Comparison of ENCODE assay signal across 19 cellular contexts in genomic region chr13:114093118-114093517, GRCh38.
"Had no signal": no experiment of that assay in that cellular context is flagged by ENCODE, and none has a peak within 500 bp of the region (broad histone marks: within the 10 kb centered on the region; RNA-seq: fewer than 3 reads in every experiment).

No MANE protein-coding gene starts in this region.

- ATAC-seq: lower lobe of right lung had no signal

- H3K4me3 ChIP-seq: cardiac muscle cell, lower lobe of right lung, sigmoid colon, spleen, tibial artery had no signal

- H3K4me3 Mint-ChIP-seq: activated B cell treated with CpG ODN at 0.5 μM for 24 hours; activated naive CD4-positive, alpha-beta T cell treated with anti-CD3 and anti-CD28 coated beads for 36 hours had no signal

- H3K27me3 Mint-ChIP-seq: activated B cell treated with CpG ODN at 0.5 μM for 24 hours had no signal

- H3K27ac Mint-ChIP-seq: activated B cell treated with CpG ODN at 0.5 μM for 24 hours; activated T-helper 2 cell treated with anti-CD3 and anti-CD28 coated beads, Interferon-gamma antibody, Interleukin-2, Interleukin-4, amounts not matched to agents 10 μg/mL and 5 μg/mL and 100 μg/mL, durations not matched to agents 14 hours and 24 hours and 36 hours had no signal

- H3K27me3 ChIP-seq: cardiac muscle cell, sigmoid colon, spleen, tibial artery had no signal

- H3K9me3 ChIP-seq: sigmoid colon, tibial artery had no signal

- H3K4me1 ChIP-seq: lower lobe of right lung had no signal

- H3K27ac ChIP-seq: cardiac muscle cell, lower lobe of right lung, sigmoid colon, spleen, tibial artery had no signal

- H3K36me3 ChIP-seq: cardiac muscle cell, lower lobe of right lung, sigmoid colon, tibial artery had no signal

- DNase-seq: activated B cell treated with CpG ODN at 0.5 μM for 24 hours; activated CD4-positive, alpha-beta T cell treated with anti-CD3 and anti-CD28 coated beads for 48 hours; activated naive CD4-positive, alpha-beta T cell treated with anti-CD3 and anti-CD28 coated beads for 36 hours; amniotic stem cell; erythroblast; foreskin melanocyte; glutamatergic neuron; hypothalamus; lower lobe of right lung; occipital lobe; sigmoid colon; spleen; stimulated activated CD4-positive, alpha-beta T cell treated with anti-CD3 and anti-CD28 coated beads, Interleukin-4, amount 100 ng/mL, for 4 hours; stimulated activated naive CD4-positive, alpha-beta T cell; substantia nigra; SW 1271; tibial artery had no signal
